In the genomic region with DNA sequence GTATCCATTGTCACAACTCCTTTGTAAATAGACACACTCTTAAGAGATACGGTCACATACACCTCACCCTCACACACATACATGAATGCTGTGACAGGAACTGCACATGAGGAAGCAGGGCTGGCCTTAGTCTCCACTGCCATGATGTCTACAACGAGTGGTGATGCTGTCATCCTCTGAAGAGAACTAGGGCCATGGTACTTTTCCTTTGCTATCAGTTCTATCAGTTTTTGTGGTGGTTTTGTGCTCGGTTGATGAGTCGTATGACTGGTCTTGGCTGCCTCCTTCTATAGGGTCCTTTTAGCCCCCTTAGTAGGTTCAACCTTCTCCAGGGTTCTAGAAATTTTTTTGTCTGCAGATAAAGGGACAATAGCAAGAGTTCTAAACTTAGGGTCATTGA, we compare ENCODE assay signal across 1 cellular context.
TF ChIP-seq lines count a peak whose summit lies in the region.

No MANE protein-coding gene starts in this region.

TF ChIP-seq in K562, 482 proteins besides CTCF, POLR2A, EP300 and RAD21 (continued from another document):
- TF ChIP-seq, protein P1, sequence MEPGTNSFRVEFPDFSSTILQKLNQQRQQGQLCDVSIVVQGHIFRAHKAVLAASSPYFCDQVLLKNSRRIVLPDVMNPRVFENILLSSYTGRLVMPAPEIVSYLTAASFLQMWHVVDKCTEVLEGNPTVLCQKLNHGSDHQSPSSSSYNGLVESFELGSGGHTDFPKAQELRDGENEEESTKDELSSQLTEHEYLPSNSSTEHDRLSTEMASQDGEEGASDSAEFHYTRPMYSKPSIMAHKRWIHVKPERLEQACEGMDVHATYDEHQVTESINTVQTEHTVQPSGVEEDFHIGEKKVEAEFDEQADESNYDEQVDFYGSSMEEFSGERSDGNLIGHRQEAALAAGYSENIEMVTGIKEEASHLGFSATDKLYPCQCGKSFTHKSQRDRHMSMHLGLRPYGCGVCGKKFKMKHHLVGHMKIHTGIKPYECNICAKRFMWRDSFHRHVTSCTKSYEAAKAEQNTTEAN (CRISPR knock-in tag; IDR thresholded peaks at IDR 0.05): no peak
- TF ChIP-seq CREM (IDR thresholded peaks at IDR 0.05; ENCODE audit: low read depth) (no peak), TAF9B (IDR thresholded peaks at IDR 0.05; ENCODE audit: partially characterized antibody) (no peak), JUNB (CRISPR knock-in tag; conservative IDR thresholded peaks at IDR 0.05) (no peak), FOSL1 (tag; conservative IDR thresholded peaks at IDR 0.05) (no peak; the same call in 1 of the 2 replicates), ZNF444 (CRISPR knock-in tag; IDR thresholded peaks at IDR 0.05) (no peak), NRF1 (conservative IDR thresholded peaks at IDR 0.05 in 1 of 2, IDR thresholded peaks at IDR 0.05 in 1 of 2) (no peak), ZNF668 (CRISPR knock-in tag; IDR thresholded peaks at IDR 0.05) (no peak), RCOR1 (IDR thresholded peaks at IDR 0.05; ENCODE audit: borderline replicate concordance in 1 of 2, low read depth in 2 of 2, low read length in 2 of 2) (peak in 1 of 2 experiments; percentile 42; a peak in 1 of 4 replicates), NCOA1 (IDR thresholded peaks at IDR 0.05; ENCODE audit: low read depth) (no peak), ZNF354B (CRISPR knock-in tag; IDR thresholded peaks at IDR 0.05) (no peak), ZNF436 (CRISPR knock-in tag; IDR thresholded peaks at IDR 0.05) (no peak), DPF2 (IDR thresholded peaks at IDR 0.05) (peak; percentile 43; the same call in 1 of the 2 replicates), CHD1 (IDR thresholded peaks at IDR 0.05; ENCODE audit: low read length) (no peak), XRCC4 (IDR thresholded peaks at IDR 0.05; ENCODE audit: extremely low read depth, insufficient read depth, insufficient read length) (no peak), RHOXF2B (CRISPR knock-in tag; conservative IDR thresholded peaks at IDR 0.05) (no peak), ZNF76 (CRISPR knock-in tag; IDR thresholded peaks at IDR 0.05; ENCODE audit: borderline replicate concordance) (no peak), JUND (IDR thresholded peaks at IDR 0.05; ENCODE audit: borderline replicate concordance, low read depth, low read length) (peak; percentile 42; the same call in 1 of the 2 replicates), JUND (tag; IDR thresholded peaks at IDR 0.05; ENCODE audit: borderline replicate concordance, low read depth, low read length) (no peak), PRMT5 (CRISPR knock-in tag; IDR thresholded peaks at IDR 0.05) (no peak), SRF (CRISPR knock-in tag; IDR thresholded peaks at IDR 0.05) (no peak), MEF2D (tag; conservative IDR thresholded peaks at IDR 0.05; ENCODE audit: low read depth) (no peak), POU5F1 (IDR thresholded peaks at IDR 0.05; ENCODE audit: borderline replicate concordance, low read depth, low read length, partially characterized antibody) (no peak), TAF7 (tag; IDR thresholded peaks at IDR 0.05) (0 out of 2 replicates have a peak, but pooled peaks have one; percentile 19), ZNF311 (CRISPR knock-in tag; IDR thresholded peaks at IDR 0.05) (peak; percentile 18; the same call in 1 of the 2 replicates), ZNF695 (CRISPR knock-in tag; IDR thresholded peaks at IDR 0.05) (no peak), NBN (IDR thresholded peaks at IDR 0.05; ENCODE audit: low read depth) (no peak), NCOA2 (IDR thresholded peaks at IDR 0.05; ENCODE audit: partially characterized antibody in 2 of 2) (no peak), SRSF3 (IDR thresholded peaks at IDR 0.05; ENCODE audit: insufficient read depth, low read length) (no peak), ZBED1 (IDR thresholded peaks at IDR 0.05) (no peak), DACH1 (IDR thresholded peaks at IDR 0.05; ENCODE audit: partially characterized antibody) (no peak), ZBTB1 (CRISPR knock-in tag; IDR thresholded peaks at IDR 0.05; ENCODE audit: borderline replicate concordance, low read depth) (0 out of 2 replicates have a peak, but pooled peaks have one; percentile 14), NFRKB (IDR thresholded peaks at IDR 0.05; ENCODE audit: low read depth) (0 out of 2 replicates have a peak, but pooled peaks have one; percentile 17), ZNF197 (CRISPR knock-in tag; IDR thresholded peaks at IDR 0.05; ENCODE audit: low read depth) (0 out of 2 replicates have a peak, but pooled peaks have one; percentile 12), STAG1 (CRISPR knock-in tag; IDR thresholded peaks at IDR 0.05; ENCODE audit: borderline replicate concordance) (no peak), KLF16 (IDR thresholded peaks at IDR 0.05) (no peak), CTBP1 (IDR thresholded peaks at IDR 0.05; ENCODE audit: borderline replicate concordance) (peak; percentile 42), RBM25 (IDR thresholded peaks at IDR 0.05; ENCODE audit: low read depth, low read length, severe bottlenecking) (no peak), ZKSCAN8 (CRISPR knock-in tag; IDR thresholded peaks at IDR 0.05) (peak; percentile 38; the same call in 1 of the 2 replicates), EHMT2 (IDR thresholded peaks at IDR 0.05) (peak; percentile 85), SMARCE1 (IDR thresholded peaks at IDR 0.05) (peak; percentile 51; the same call in 1 of the 2 replicates), HNRNPK (IDR thresholded peaks at IDR 0.05; ENCODE audit: low read depth, low read length, poor library complexity, severe bottlenecking) (no peak), PTRF (tag; IDR thresholded peaks at IDR 0.05) (0 out of 2 replicates have a peak, but pooled peaks have one; percentile 39)
- TF ChIP-seq, protein P2, sequence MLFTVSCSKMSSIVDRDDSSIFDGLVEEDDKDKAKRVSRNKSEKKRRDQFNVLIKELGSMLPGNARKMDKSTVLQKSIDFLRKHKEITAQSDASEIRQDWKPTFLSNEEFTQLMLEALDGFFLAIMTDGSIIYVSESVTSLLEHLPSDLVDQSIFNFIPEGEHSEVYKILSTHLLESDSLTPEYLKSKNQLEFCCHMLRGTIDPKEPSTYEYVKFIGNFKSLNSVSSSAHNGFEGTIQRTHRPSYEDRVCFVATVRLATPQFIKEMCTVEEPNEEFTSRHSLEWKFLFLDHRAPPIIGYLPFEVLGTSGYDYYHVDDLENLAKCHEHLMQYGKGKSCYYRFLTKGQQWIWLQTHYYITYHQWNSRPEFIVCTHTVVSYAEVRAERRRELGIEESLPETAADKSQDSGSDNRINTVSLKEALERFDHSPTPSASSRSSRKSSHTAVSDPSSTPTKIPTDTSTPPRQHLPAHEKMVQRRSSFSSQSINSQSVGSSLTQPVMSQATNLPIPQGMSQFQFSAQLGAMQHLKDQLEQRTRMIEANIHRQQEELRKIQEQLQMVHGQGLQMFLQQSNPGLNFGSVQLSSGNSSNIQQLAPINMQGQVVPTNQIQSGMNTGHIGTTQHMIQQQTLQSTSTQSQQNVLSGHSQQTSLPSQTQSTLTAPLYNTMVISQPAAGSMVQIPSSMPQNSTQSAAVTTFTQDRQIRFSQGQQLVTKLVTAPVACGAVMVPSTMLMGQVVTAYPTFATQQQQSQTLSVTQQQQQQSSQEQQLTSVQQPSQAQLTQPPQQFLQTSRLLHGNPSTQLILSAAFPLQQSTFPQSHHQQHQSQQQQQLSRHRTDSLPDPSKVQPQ (CRISPR knock-in tag; IDR thresholded peaks at IDR 0.05; ENCODE audit: borderline replicate concordance): no peak
- TF ChIP-seq, protein P3, sequence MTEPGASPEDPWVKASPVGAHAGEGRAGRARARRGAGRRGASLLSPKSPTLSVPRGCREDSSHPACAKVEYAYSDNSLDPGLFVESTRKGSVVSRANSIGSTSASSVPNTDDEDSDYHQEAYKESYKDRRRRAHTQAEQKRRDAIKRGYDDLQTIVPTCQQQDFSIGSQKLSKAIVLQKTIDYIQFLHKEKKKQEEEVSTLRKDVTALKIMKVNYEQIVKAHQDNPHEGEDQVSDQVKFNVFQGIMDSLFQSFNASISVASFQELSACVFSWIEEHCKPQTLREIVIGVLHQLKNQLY (CRISPR knock-in tag; conservative IDR thresholded peaks at IDR 0.05): no peak
- TF ChIP-seq, protein P4, sequence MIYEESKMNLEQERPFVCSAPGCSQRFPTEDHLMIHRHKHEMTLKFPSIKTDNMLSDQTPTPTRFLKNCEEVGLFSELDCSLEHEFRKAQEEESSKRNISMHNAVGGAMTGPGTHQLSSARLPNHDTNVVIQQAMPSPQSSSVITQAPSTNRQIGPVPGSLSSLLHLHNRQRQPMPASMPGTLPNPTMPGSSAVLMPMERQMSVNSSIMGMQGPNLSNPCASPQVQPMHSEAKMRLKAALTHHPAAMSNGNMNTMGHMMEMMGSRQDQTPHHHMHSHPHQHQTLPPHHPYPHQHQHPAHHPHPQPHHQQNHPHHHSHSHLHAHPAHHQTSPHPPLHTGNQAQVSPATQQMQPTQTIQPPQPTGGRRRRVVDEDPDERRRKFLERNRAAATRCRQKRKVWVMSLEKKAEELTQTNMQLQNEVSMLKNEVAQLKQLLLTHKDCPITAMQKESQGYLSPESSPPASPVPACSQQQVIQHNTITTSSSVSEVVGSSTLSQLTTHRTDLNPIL (CRISPR knock-in tag; IDR thresholded peaks at IDR 0.05): no peak
- TF ChIP-seq, protein P5, sequence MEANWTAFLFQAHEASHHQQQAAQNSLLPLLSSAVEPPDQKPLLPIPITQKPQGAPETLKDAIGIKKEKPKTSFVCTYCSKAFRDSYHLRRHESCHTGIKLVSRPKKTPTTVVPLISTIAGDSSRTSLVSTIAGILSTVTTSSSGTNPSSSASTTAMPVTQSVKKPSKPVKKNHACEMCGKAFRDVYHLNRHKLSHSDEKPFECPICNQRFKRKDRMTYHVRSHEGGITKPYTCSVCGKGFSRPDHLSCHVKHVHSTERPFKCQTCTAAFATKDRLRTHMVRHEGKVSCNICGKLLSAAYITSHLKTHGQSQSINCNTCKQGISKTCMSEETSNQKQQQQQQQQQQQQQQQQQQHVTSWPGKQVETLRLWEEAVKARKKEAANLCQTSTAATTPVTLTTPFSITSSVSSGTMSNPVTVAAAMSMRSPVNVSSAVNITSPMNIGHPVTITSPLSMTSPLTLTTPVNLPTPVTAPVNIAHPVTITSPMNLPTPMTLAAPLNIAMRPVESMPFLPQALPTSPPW (CRISPR knock-in tag; IDR thresholded peaks at IDR 0.05): peak; percentile 39; the same call in 1 of the 2 replicates
- TF ChIP-seq, protein P6, sequence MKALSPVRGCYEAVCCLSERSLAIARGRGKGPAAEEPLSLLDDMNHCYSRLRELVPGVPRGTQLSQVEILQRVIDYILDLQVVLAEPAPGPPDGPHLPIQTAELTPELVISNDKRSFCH (CRISPR knock-in tag; IDR thresholded peaks at IDR 0.05): no peak
- TF ChIP-seq, protein P6 (tag; IDR thresholded peaks at IDR 0.05): peak; percentile 64; the same call in 1 of the 2 replicates
- TF ChIP-seq, protein P7, sequence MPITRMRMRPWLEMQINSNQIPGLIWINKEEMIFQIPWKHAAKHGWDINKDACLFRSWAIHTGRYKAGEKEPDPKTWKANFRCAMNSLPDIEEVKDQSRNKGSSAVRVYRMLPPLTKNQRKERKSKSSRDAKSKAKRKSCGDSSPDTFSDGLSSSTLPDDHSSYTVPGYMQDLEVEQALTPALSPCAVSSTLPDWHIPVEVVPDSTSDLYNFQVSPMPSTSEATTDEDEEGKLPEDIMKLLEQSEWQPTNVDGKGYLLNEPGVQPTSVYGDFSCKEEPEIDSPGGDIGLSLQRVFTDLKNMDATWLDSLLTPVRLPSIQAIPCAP (CRISPR knock-in tag; IDR thresholded peaks at IDR 0.05; ENCODE audit: borderline replicate concordance): no peak
- TF ChIP-seq, protein P8, sequence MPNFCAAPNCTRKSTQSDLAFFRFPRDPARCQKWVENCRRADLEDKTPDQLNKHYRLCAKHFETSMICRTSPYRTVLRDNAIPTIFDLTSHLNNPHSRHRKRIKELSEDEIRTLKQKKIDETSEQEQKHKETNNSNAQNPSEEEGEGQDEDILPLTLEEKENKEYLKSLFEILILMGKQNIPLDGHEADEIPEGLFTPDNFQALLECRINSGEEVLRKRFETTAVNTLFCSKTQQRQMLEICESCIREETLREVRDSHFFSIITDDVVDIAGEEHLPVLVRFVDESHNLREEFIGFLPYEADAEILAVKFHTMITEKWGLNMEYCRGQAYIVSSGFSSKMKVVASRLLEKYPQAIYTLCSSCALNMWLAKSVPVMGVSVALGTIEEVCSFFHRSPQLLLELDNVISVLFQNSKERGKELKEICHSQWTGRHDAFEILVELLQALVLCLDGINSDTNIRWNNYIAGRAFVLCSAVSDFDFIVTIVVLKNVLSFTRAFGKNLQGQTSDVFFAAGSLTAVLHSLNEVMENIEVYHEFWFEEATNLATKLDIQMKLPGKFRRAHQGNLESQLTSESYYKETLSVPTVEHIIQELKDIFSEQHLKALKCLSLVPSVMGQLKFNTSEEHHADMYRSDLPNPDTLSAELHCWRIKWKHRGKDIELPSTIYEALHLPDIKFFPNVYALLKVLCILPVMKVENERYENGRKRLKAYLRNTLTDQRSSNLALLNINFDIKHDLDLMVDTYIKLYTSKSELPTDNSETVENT (CRISPR knock-in tag; IDR thresholded peaks at IDR 0.05): no peak
- TF ChIP-seq, protein P9, sequence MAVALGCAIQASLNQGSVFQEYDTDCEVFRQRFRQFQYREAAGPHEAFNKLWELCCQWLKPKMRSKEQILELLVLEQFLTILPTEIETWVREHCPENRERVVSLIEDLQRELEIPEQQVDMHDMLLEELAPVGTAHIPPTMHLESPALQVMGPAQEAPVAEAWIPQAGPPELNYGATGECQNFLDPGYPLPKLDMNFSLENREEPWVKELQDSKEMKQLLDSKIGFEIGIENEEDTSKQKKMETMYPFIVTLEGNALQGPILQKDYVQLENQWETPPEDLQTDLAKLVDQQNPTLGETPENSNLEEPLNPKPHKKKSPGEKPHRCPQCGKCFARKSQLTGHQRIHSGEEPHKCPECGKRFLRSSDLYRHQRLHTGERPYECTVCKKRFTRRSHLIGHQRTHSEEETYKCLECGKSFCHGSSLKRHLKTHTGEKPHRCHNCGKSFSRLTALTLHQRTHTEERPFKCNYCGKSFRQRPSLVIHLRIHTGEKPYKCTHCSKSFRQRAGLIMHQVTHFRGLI (CRISPR knock-in tag; IDR thresholded peaks at IDR 0.05): no peak
- TF ChIP-seq, protein P10, sequence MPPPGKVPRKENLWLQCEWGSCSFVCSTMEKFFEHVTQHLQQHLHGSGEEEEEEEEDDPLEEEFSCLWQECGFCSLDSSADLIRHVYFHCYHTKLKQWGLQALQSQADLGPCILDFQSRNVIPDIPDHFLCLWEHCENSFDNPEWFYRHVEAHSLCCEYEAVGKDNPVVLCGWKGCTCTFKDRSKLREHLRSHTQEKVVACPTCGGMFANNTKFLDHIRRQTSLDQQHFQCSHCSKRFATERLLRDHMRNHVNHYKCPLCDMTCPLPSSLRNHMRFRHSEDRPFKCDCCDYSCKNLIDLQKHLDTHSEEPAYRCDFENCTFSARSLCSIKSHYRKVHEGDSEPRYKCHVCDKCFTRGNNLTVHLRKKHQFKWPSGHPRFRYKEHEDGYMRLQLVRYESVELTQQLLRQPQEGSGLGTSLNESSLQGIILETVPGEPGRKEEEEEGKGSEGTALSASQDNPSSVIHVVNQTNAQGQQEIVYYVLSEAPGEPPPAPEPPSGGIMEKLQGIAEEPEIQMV (tag; conservative IDR thresholded peaks at IDR 0.05; ENCODE audit: low read depth): no peak
